Comparison of ENCODE assay signal across 8 cellular contexts in genomic region chr1:110034040-110034450, GRCh38. TPM values are rescaled to one million over a fixed set of nuclear protein-coding genes. Genes with fewer than 3 reads are reported as not detected.
DNase-seq lines count a peak whose midpoint lies in the region; ATAC-seq and TF ChIP-seq lines count a peak whose summit lies in the region.

No MANE protein-coding gene starts in this region.

- no peak for ATAC-seq in GM23338
- ATAC-seq in gastroesophageal sphincter, result no peak
- ATAC-seq in GM18909 (IDR thresholded peaks at IDR 0.05; ENCODE audit: poor library complexity, unreplicated experiment), result no peak

- peaks cover 26% of the 10 kb centered on the region for H3K4me1 Mint-ChIP-seq in GM23338

- WGBS in gastroesophageal sphincter (ENCODE audit: low coverage in 1 of 2), 2 donors, result 37 to 66% methylated on average over 4 of the region's 4 CpGs

- no peaks in the 10 kb centered on the region for H3K27me3 ChIP-seq in GM23338 (ENCODE audit: insufficient read depth)
- no peaks in the 10 kb centered on the region for H3K27me3 ChIP-seq in WERI-Rb-1 (ENCODE audit: insufficient read depth, low read depth, severe bottlenecking)
- no peaks in the 10 kb centered on the region for H3K27me3 ChIP-seq in gastroesophageal sphincter
- no peaks in the 10 kb centered on the region for H3K27me3 ChIP-seq in skeletal muscle tissue (ENCODE audit: control insufficient read depth in 3 of 3, insufficient read depth in 3 of 3, low read length in 3 of 3)

- no peaks in the 10 kb centered on the region for H3K9me3 Mint-ChIP-seq in GM23338

- no peak for TF ChIP-seq POLR2A in gastroesophageal sphincter (IDR thresholded peaks at IDR 0.05)

- peak overlapping the region; percentile 70 for H3K4me2 ChIP-seq in GM23338

- H3F3A ChIP-seq in GM23338 (replicated peaks; ENCODE audit: low read depth), result no peaks in the 10 kb centered on the region; the same call in 1 of the 2 replicates

- peak overlapping the region in 2 of 3 donors; percentile 89 to 95 for H3K9ac ChIP-seq in skeletal muscle tissue (ENCODE audit: low read depth in 1 of 3, low read length in 3 of 3)

- H3K27ac ChIP-seq in GM23338 (ENCODE audit: low read depth), result no peak overlapping the region
- H3K27ac ChIP-seq in WERI-Rb-1, result peak overlapping the region; percentile 95
- peak overlapping the region; percentile 44 to 95 (median 90) for H3K27ac ChIP-seq in gastroesophageal sphincter
- H3K27ac ChIP-seq in skeletal muscle tissue (ENCODE audit: low read depth, low read length), result peak overlapping the region; percentile 88

- peaks cover 25% of the 10 kb centered on the region for H3K4me1 ChIP-seq in GM23338 (ENCODE audit: insufficient read depth)
- H3K4me1 ChIP-seq in gastroesophageal sphincter, result peaks cover 0 to 38% (median 0%) of the 10 kb centered on the region in 3 donors
- peaks cover 8 to 18% (median 17%) of the 10 kb centered on the region in 3 donors for H3K4me1 ChIP-seq in skeletal muscle tissue (ENCODE audit: control insufficient read depth in 3 of 3, insufficient read depth in 3 of 3, low read length in 3 of 3)

- H3K79me2 ChIP-seq in GM23338 (replicated peaks; ENCODE audit: insufficient read depth), result peaks cover 28% of the 10 kb centered on the region

- peaks cover 18% of the 10 kb centered on the region for H3K36me3 Mint-ChIP-seq in GM23338 (ENCODE audit: low read depth)

- peaks cover 4% of the 10 kb centered on the region for H3K27me3 Mint-ChIP-seq in GM23338 (ENCODE audit: insufficient read depth, low read depth, poor library complexity)

- TF ChIP-seq EP300 in gastroesophageal sphincter (IDR thresholded peaks at IDR 0.05), result no peak

- no peak for DNase-seq in GM23338 (ENCODE audit: low spot score)
- no peak for DNase-seq in WERI-Rb-1
- no peak for DNase-seq in dedifferentiated amniotic fluid mesenchymal stem cell (ENCODE audit: extremely low spot score)
- DNase-seq in NCI-H2029 (lab: John Stamatoyannopoulos, UW), result no peak
- no peak for DNase-seq in NCI-H446 treated with DMSO at 0.1 percent for 48 hours (lab: John Stamatoyannopoulos, UW)

- no peak for TF ChIP-seq CTCF in GM23338 (conservative IDR thresholded peaks at IDR 0.05; ENCODE audit: low read depth in 2 of 2)
- TF ChIP-seq CTCF in WERI-Rb-1 (IDR thresholded peaks at IDR 0.05; ENCODE audit: low read depth, low read length), result no peak
- no peak for TF ChIP-seq CTCF in gastroesophageal sphincter (IDR thresholded peaks at IDR 0.05)

- H3K9me2 ChIP-seq in GM23338 (ENCODE audit: insufficient read depth), result no peaks in the 10 kb centered on the region

- H3K36me3 ChIP-seq in GM23338 (ENCODE audit: insufficient read depth), result peaks cover 10% of the 10 kb centered on the region
- H3K36me3 ChIP-seq in WERI-Rb-1, result peaks cover 34% of the 10 kb centered on the region
- peaks cover 0 to 24% of the 10 kb centered on the region in 2 donors for H3K36me3 ChIP-seq in gastroesophageal sphincter
- H3K36me3 ChIP-seq in skeletal muscle tissue (ENCODE audit: control insufficient read depth in 3 of 3, insufficient read depth in 3 of 3, low read length in 3 of 3), result peaks cover 11 to 16% (median 14%) of the 10 kb centered on the region in 3 donors

- peak overlapping the region; percentile 14; the same call in 1 of the 2 replicates for H2AFZ ChIP-seq in GM23338

- peak overlapping the region; percentile 96 for H3K4me3 Mint-ChIP-seq in GM23338

- H3K27ac Mint-ChIP-seq in GM23338, result peak overlapping the region; percentile 93

- H3K9me3 ChIP-seq in WERI-Rb-1 (ENCODE audit: severe bottlenecking), result no peaks in the 10 kb centered on the region
- no peaks in the 10 kb centered on the region for H3K9me3 ChIP-seq in gastroesophageal sphincter
- H3K9me3 ChIP-seq in skeletal muscle tissue (ENCODE audit: control insufficient read depth in 3 of 3, low read length in 3 of 3), result no peaks in the 10 kb centered on the region

- peak overlapping the region; percentile 76 for H3K4me3 ChIP-seq in GM23338
- H3K4me3 ChIP-seq in WERI-Rb-1 (ENCODE audit: low read depth, low read length), result peak overlapping the region; percentile 97
- peak overlapping the region; percentile 78 to 97 for H3K4me3 ChIP-seq in gastroesophageal sphincter
- H3K4me3 ChIP-seq in skeletal muscle tissue (ENCODE audit: low read length in 3 of 3), result peak overlapping the region; percentile 70 to 84 (median 83)

- peaks cover 15% of the 10 kb centered on the region for H4K20me1 ChIP-seq in GM23338 (replicated peaks; ENCODE audit: insufficient read depth)

TF ChIP-seq in GM23338, 12 proteins besides CTCF, POLR2A, EP300 and RAD21 (continues in another document):
- no peak for TF ChIP-seq EZH2phosphoT487 (IDR thresholded peaks at IDR 0.05; ENCODE audit: unreplicated experiment)
- TF ChIP-seq POLR2AphosphoS5 (IDR thresholded peaks at IDR 0.05; ENCODE audit: low read depth), result no peak
- no peak for TF ChIP-seq ZNF114 (CRISPR knock-in tag; IDR thresholded peaks at IDR 0.05)
- no peak for TF ChIP-seq ZNF462 (CRISPR knock-in tag; IDR thresholded peaks at IDR 0.05)

RNA-seq across cellular contexts. Expression of gene STRIP1, which starts 0.4 kb away (rescaled TPM):
- 50.6 and 63.1 TPM in 2 replicates for total RNA-seq in GM23338 (2014; rRNA removed; shearing (Covaris generic))
- polyA plus RNA-seq in GM23338 (2016; fragmentation: Nextera tagmentation; extraction: Ambion mirVana), result 13.5 and 17.2 TPM in 2 replicates
- total RNA-seq in gastroesophageal sphincter, result 10 to 100 TPM; 29.3 to 46.9 (median 35.9) TPM
- total RNA-seq in skeletal muscle tissue, result 37.1 TPM

RNA-seq across cellular contexts. Expression of gene ALX3, which starts 36.4 kb away (rescaled TPM):
- not detected in 2 replicates for total RNA-seq in GM23338 (2014; rRNA removed; shearing (Covaris generic))
- polyA plus RNA-seq in GM23338 (2016; fragmentation: Nextera tagmentation; extraction: Ambion mirVana), result 0.17 TPM in 1 of 2 replicates, not detected in the other
- not detected for total RNA-seq in gastroesophageal sphincter
- total RNA-seq in skeletal muscle tissue, result not detected

RNA-seq across cellular contexts. Expression of gene AHCYL1, which starts 49.5 kb away (rescaled TPM):
- total RNA-seq in GM23338 (2014; rRNA removed; shearing (Covaris generic)), result 60.4 and 63.3 TPM in 2 replicates
- polyA plus RNA-seq in GM23338 (2016; fragmentation: Nextera tagmentation; extraction: Ambion mirVana), result 65.3 and 70.0 TPM in 2 replicates
- total RNA-seq in gastroesophageal sphincter (100 to 1,000 TPM in 1 of 4 donors, 10 to 100 TPM in 3; 82.6 to 102 (median 92.4) TPM), skeletal muscle tissue (21.9 TPM)
